ENCODE assay signal across 8 cellular contexts in the genomic region with DNA sequence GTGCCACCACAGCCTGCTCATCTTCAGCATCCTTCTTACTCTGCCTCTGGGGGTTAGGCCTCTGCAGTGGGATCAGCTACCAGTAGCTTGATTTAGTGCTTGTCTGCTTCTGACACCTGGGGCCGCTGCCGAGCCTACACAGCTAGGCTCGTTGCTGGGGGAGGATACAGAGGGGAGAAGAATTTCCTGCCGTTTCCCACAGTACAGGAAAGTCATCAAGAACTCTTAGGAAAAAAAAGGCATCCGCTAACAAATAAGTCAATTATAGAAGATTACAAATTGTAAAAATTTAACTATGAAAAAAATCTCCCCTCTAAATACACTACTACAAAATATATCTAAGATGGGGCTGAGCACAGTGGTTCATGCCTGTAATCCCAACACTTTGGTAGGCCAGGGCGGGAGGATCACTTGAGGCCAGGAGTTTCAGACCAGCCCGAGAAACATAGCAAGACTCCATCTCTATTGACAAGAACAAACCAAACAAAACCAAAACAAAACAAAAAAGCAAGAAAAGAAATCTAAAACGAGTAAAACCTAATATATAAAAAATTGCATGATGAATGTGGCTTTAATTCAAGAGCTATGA. TPM values are rescaled to one million over a fixed set of nuclear protein-coding genes. Genes with fewer than 3 reads are reported as not detected.
DNase-seq lines count a peak whose midpoint lies in the region; ATAC-seq, FAIRE-seq and TF ChIP-seq lines count a peak whose summit lies in the region.

No MANE protein-coding gene starts in this region.

- POLR2A ChIA-PET in A549 (lab: Yijun Ruan, JAX): no interaction called here

- H3K4me1 Mint-ChIP-seq in mesothelial cell of epicardium: peaks cover 26% of the 10 kb centered on the region

- peak overlapping the region; percentile 31 to 40; a peak in 2 of 6 replicates for H3K27ac ChIP-seq in A549

- H3K4me1 ChIP-seq in A549: peaks cover 30% of the 10 kb centered on the region

- peaks cover 9% of the 10 kb centered on the region for H3K36me3 Mint-ChIP-seq in mesothelial cell of epicardium

- no peak overlapping the region for H3K4me3 Mint-ChIP-seq in mesothelial cell of epicardium

- TF ChIP-seq CTCF in A549 (IDR thresholded peaks at IDR 0.05) (no peak), mesothelial cell of epicardium (IDR thresholded peaks at IDR 0.05; ENCODE audit: unreplicated experiment) (no peak)

- H3K9me3 ChIP-seq in A549: no peaks in the 10 kb centered on the region

- FAIRE-seq in A549 (lab: Jason Lieb, UNC): no peak

- H3K4me3 ChIP-seq in A549: no peak overlapping the region

- CTCF ChIA-PET in A549 (lab: Yijun Ruan, JAX): no interaction called here

- no peak for TF ChIP-seq RAD21 in A549 (conservative IDR thresholded peaks at IDR 0.05 in 1 of 2, IDR thresholded peaks at IDR 0.05 in 1 of 2)

- WGBS in A549 (ENCODE audit: missing lambda C conversion rate): 77% methylated on average over 8 of the region's 8 CpGs

- peaks cover 10% of the 10 kb centered on the region for H3K9me3 Mint-ChIP-seq in mesothelial cell of epicardium

- peak overlapping the region; percentile 22; the same call in 1 of the 3 replicates for H3K4me2 ChIP-seq in A549

- H3K27me3 Mint-ChIP-seq in mesothelial cell of epicardium (ENCODE audit: low read depth): no peaks in the 10 kb centered on the region

- peak; percentile 33 to 54; a peak in 3 of 6 replicates for ATAC-seq in A549
- ATAC-seq in HG02884 (IDR thresholded peaks at IDR 0.05; ENCODE audit: unreplicated experiment): peak; percentile 54
- no peak for ATAC-seq in GM21737 (IDR thresholded peaks at IDR 0.05; ENCODE audit: unreplicated experiment)

- DNase-seq in A549 (ENCODE audit: low read depth in 1 of 2, low spot score in 1 of 2): no peak
- DNase-seq in dermis microvascular lymphatic vessel endothelial cell (ENCODE audit: low read depth in 2 of 2): peak; percentile 50 to 82
- DNase-seq in mesothelial cell of epicardium (ENCODE audit: low spot score in 2 of 2, unreplicated experiment in 2 of 2): no peak
- no peak for DNase-seq in SIG-M5 (lab: John Stamatoyannopoulos, UW)
- DNase-seq in NCI-H1105 (lab: John Stamatoyannopoulos, UW): no peak
- no peak for DNase-seq in NCI-H1092 treated with DMSO at 0.1 percent for 48 hours (lab: John Stamatoyannopoulos, UW)

- H3K27ac Mint-ChIP-seq in mesothelial cell of epicardium: peak overlapping the region; percentile 74

- TF ChIP-seq EP300 in A549 (IDR thresholded peaks at IDR 0.05): no peak

- no peak for TF ChIP-seq POLR2A in A549 (IDR thresholded peaks at IDR 0.05; ENCODE audit: low read length)

TF ChIP-seq in A549, 52 proteins besides CTCF, POLR2A, EP300 and RAD21:
- TF ChIP-seq FOSL2 (IDR thresholded peaks at IDR 0.05) (no peak), FOSL2 (CRISPR knock-in tag; IDR thresholded peaks at IDR 0.05) (no peak), TP53 (CRISPR knock-in tag; IDR thresholded peaks at IDR 0.05) (no peak), NFE2L2 (conservative IDR thresholded peaks at IDR 0.05; ENCODE audit: low read length) (no peak), HOXB5 (CRISPR knock-in tag; IDR thresholded peaks at IDR 0.05) (no peak), CBX8 (IDR thresholded peaks at IDR 0.05) (no peak), CHD4 (IDR thresholded peaks at IDR 0.05; ENCODE audit: borderline replicate concordance) (no peak), CBX2 (IDR thresholded peaks at IDR 0.05; ENCODE audit: borderline replicate concordance, low read depth) (no peak), ZC3H11A (IDR thresholded peaks at IDR 0.05) (no peak), RARB (CRISPR knock-in tag; IDR thresholded peaks at IDR 0.05) (no peak), CHD2 (IDR thresholded peaks at IDR 0.05; ENCODE audit: low read length, partially characterized antibody) (no peak), NR3C1 (IDR thresholded peaks at IDR 0.05) (no peak), TFCP2L1 (CRISPR knock-in tag; IDR thresholded peaks at IDR 0.05) (no peak), EHF (CRISPR knock-in tag; IDR thresholded peaks at IDR 0.05) (no peak), HOXA7 (CRISPR knock-in tag; IDR thresholded peaks at IDR 0.05) (no peak)
- TF ChIP-seq, protein P1, sequence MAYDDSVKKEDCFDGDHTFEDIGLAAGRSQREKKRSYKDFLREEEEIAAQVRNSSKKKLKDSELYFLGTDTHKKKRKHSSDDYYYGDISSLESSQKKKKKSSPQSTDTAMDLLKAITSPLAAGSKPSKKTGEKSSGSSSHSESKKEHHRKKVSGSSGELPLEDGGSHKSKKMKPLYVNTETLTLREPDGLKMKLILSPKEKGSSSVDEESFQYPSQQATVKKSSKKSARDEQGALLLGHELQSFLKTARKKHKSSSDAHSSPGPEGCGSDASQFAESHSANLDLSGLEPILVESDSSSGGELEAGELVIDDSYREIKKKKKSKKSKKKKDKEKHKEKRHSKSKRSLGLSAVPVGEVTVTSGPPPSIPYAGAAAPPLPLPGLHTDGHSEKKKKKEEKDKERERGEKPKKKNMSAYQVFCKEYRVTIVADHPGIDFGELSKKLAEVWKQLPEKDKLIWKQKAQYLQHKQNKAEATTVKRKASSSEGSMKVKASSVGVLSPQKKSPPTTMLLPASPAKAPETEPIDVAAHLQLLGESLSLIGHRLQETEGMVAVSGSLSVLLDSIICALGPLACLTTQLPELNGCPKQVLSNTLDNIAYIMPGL (CRISPR knock-in tag; IDR thresholded peaks at IDR 0.05; ENCODE audit: borderline replicate concordance): no peak
- TF ChIP-seq, protein P2, sequence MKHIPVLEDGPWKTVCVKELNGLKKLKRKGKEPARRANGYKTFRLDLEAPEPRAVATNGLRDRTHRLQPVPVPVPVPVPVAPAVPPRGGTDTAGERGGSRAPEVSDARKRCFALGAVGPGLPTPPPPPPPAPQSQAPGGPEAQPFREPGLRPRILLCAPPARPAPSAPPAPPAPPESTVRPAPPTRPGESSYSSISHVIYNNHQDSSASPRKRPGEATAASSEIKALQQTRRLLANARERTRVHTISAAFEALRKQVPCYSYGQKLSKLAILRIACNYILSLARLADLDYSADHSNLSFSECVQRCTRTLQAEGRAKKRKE (CRISPR knock-in tag; IDR thresholded peaks at IDR 0.05; ENCODE audit: low read depth): no peak
TF ChIP-seq in A549: peak in this region for 0.

RNA-seq across cellular contexts. Expression of a gene that starts 26.7 kb away (rescaled TPM):
- 7.0 and 7.8 TPM in 2 replicates for polyA plus RNA-seq in A549 (2011; rRNA removed)
- 9.9 and 13.0 TPM in 2 replicates for polyA plus RNA-seq in A549 (2012; cell fraction: cytosol; rRNA removed)
- polyA plus RNA-seq in A549 (2012; cell fraction: nucleus; rRNA removed): 10.7 and 14.1 TPM in 2 replicates
- 7.7 to 7.9 TPM (median 7.8 TPM) in 3 replicates for polyA plus RNA-seq in A549 (2017; fragmentation: RNase III; extraction: RNeasy Plus Mini Kit Qiagen cat#74134 plus additional on column Dnase treatment)
- polyA minus RNA-seq in A549 (2011; rRNA and poly(A)+ RNA removed): 10.1 and 11.6 TPM in 2 replicates
- total RNA-seq in dermis microvascular lymphatic vessel endothelial cell: 17.5 and 30.3 TPM in 2 replicates
- 28.8 to 31.6 TPM (median 30.2 TPM) in 3 replicates for total RNA-seq in mesothelial cell of epicardium

Comparison
In these comparisons a context has a peak if more than half of its experiments do, and no peak if none do; other contexts are left out.
1. DNase-seq: peak in dermis microvascular lymphatic vessel endothelial cell (2 of 2); none in A549 (0 of 2), mesothelial cell of epicardium (0 of 2), SIG-M5 (single experiment), NCI-H1105 (single experiment) and NCI-H1092 treated with DMSO at 0.1 percent for 48 hours (single experiment).